ENCODE assay signal across 28 cellular contexts in the genomic region with DNA sequence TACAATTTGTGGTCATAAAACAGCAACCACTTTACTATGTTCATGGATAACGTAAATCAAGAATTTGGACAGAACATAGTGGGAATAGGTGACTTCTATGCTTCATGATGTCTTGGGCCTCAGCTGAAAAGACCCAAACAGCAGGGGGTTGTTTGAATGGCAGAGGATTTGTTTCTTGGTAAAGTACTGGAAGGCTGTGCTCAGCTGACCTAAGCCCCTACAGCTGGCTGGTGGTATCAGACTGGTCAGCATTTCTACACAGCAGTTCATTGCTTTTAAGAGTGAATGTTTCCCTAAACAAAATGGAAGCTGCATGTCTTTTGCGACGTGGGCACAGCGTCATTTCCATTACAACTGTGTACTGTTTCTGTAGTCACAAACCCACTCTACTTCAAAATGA.
"Had no signal": no experiment of that assay in that cellular context is flagged by ENCODE, and none has a peak within 500 bp of the region (broad histone marks: within the 10 kb centered on the region; RNA-seq: fewer than 3 reads in every experiment).

No MANE protein-coding gene starts in this region.

- H3K4me3 ChIP-seq: breast epithelium, MG63, SK-N-MC had no signal

- H3K36me3 Mint-ChIP-seq: activated naive CD4-positive, alpha-beta T cell treated with anti-CD3 and anti-CD28 coated beads, Interleukin-2, amount 50 U/mL, for 24 hours; T-cell had no signal

- H3K4me2 ChIP-seq: KMS-11 had no signal

- H3K9me3 Mint-ChIP-seq: activated naive CD4-positive, alpha-beta T cell treated with anti-CD3 and anti-CD28 coated beads, Interleukin-2, amount 50 U/mL, for 24 hours; activated T-cell treated with anti-CD3 and anti-CD28 coated beads, Interleukin-2, amount 50 U/mL, for 24 hours; activated T-helper 1 cell treated with anti-CD3 and anti-CD28 coated beads, Interleukin-12 subunit alpha, Interleukin-12 subunit beta, Interleukin-2, Interleukin-4 antibody, amounts not matched to agents 30 ng/mL and 10 ng/mL and 1 ng/mL, durations not matched to agents 14 hours and 24 hours and 36 hours had no signal

- H3K9me3 ChIP-seq: breast epithelium, MG63 had no signal

- H3K27me3 ChIP-seq: breast epithelium had no signal

- H3K36me3 ChIP-seq: breast epithelium, MG63 had no signal

- H3K4me3 Mint-ChIP-seq: activated CD8-positive, alpha-beta T cell treated with anti-CD3 and anti-CD28 coated beads, Interleukin-2, amount 10 ng/mL, durations not matched to agents 7 days and 5 days; activated naive CD4-positive, alpha-beta T cell treated with anti-CD3 and anti-CD28 coated beads, Interleukin-2, amount 50 U/mL, for 24 hours; activated T-cell treated with anti-CD3 and anti-CD28 coated beads, Interleukin-2, amount 50 U/mL, for 24 hours; activated T-helper 1 cell treated with anti-CD3 and anti-CD28 coated beads, Interleukin-12 subunit alpha, Interleukin-12 subunit beta, Interleukin-2, Interleukin-4 antibody, amounts not matched to agents 30 ng/mL and 10 ng/mL and 1 ng/mL, durations not matched to agents 14 hours and 24 hours and 36 hours; T-cell had no signal

- H3K27ac ChIP-seq: breast epithelium, KMS-11, SK-N-MC, VCaP had no signal

- H3K27me3 Mint-ChIP-seq: activated naive CD4-positive, alpha-beta T cell treated with anti-CD3 and anti-CD28 coated beads, Interleukin-2, amount 50 U/mL, for 24 hours; activated T-cell treated with anti-CD3 and anti-CD28 coated beads, Interleukin-2, amount 50 U/mL, for 24 hours; T-cell had no signal

- H3K4me1 Mint-ChIP-seq: activated naive CD4-positive, alpha-beta T cell treated with anti-CD3 and anti-CD28 coated beads, Interleukin-2, amount 50 U/mL, for 24 hours; T-cell had no signal

- H3K27ac Mint-ChIP-seq: activated CD8-positive, alpha-beta T cell treated with anti-CD3 and anti-CD28 coated beads, Interleukin-2, amount 10 ng/mL, durations not matched to agents 7 days and 5 days; activated naive CD4-positive, alpha-beta T cell treated with anti-CD3 and anti-CD28 coated beads, Interleukin-2, amount 50 U/mL, for 24 hours; activated T-cell treated with anti-CD3 and anti-CD28 coated beads, Interleukin-2, amount 50 U/mL, for 24 hours; activated T-helper 1 cell treated with anti-CD3 and anti-CD28 coated beads, Interleukin-12 subunit alpha, Interleukin-12 subunit beta, Interleukin-2, Interleukin-4 antibody, amounts not matched to agents 30 ng/mL and 10 ng/mL and 1 ng/mL, durations not matched to agents 14 hours and 24 hours and 36 hours; T-cell had no signal

- H3K4me1 ChIP-seq: breast epithelium had no signal

- H3K9ac ChIP-seq: KMS-11 had no signal

- DNase-seq: activated CD4-positive, alpha-beta T cell treated with anti-CD3 and anti-CD28 coated beads for 48 hours; activated CD4-positive, alpha-beta T cell treated with anti-CD3 and anti-CD28 coated beads, Interleukin-2, amount 50 U/mL, for 4 hours; activated CD8-positive, alpha-beta T cell treated with anti-CD3 and anti-CD28 coated beads, Interleukin-2, amount 10 ng/mL, durations not matched to agents 7 days and 5 days; activated effector memory CD4-positive, alpha-beta T cell treated with Interleukin-2 at 50 U/mL for 16 hours; activated naive CD4-positive, alpha-beta T cell; activated T-cell treated with anti-CD3 and anti-CD28 coated beads, Interleukin-2, amount 50 U/mL, for 24 hours; aorta; caudate nucleus; MG63; MV-4-11; NCI-H1092 treated with DMSO at 0.1 percent for 48 hours; NCI-H1417 treated with DMSO at 0.1 percent for 48 hours; NCI-H1694; NCI-H2029; NCI-H2107; NCI-H345; NCI-H510A; NCI-H526 treated with DMSO at 0.1 percent for 48 hours; T-cell; T-helper 2 cell; T1000 had no signal

- ATAC-seq: activated CD4-positive, CD25-positive, alpha-beta regulatory T cell treated with anti-CD3 and anti-CD28 coated beads, Interleukin-2, amount 50 U/mL, for 24 hours; activated CD8-positive, alpha-beta T cell treated with anti-CD3 and anti-CD28 coated beads, Interleukin-2, amount 10 ng/mL, durations not matched to agents 7 days and 5 days; T-cell had no signal
